ENCODE assay signal across 9 cellular contexts in genomic region chr3:187063286-187064081, GRCh38.
DNase-seq lines count a peak whose midpoint lies in the region; ATAC-seq and TF ChIP-seq lines count a peak whose summit lies in the region.
"Had no signal": no experiment of that assay in that cellular context is flagged by ENCODE, and none has a peak within 500 bp of the region (broad histone marks: within the 10 kb centered on the region; RNA-seq: fewer than 3 reads in every experiment).

No MANE protein-coding gene starts in this region.

- H3K4me3 Mint-ChIP-seq in activated naive CD4-positive, alpha-beta T cell treated with anti-CD3 and anti-CD28 coated beads, Interleukin-2, amount 50 U/mL, for 24 hours = peak overlapping the region; percentile 42
- no peak overlapping the region for H3K4me3 Mint-ChIP-seq in activated CD8-positive, alpha-beta T cell treated with anti-CD3 and anti-CD28 coated beads, Interleukin-2, amount 10 ng/mL, durations not matched to agents 7 days and 5 days

- CTCF ChIA-PET in activated CD8-positive, alpha-beta T cell treated with anti-CD3 and anti-CD28 coated beads, Interleukin-2, amount 10 ng/mL, durations not matched to agents 7 days and 5 days (lab: Charles Lee) = interaction anchor here (0.6 to 1.4 kb wide), 3 partner anchors 132 to 219 kb away, joined by 3 to 7 read pairs (median 4); no protein-coding TSS in a partner anchor

- peak overlapping the region; percentile 90 for H3K27ac Mint-ChIP-seq in activated naive CD4-positive, alpha-beta T cell treated with anti-CD3 and anti-CD28 coated beads, Interleukin-2, amount 50 U/mL, for 24 hours
- peak overlapping the region; percentile 39 for H3K27ac Mint-ChIP-seq in activated CD8-positive, alpha-beta T cell treated with anti-CD3 and anti-CD28 coated beads, Interleukin-2, amount 10 ng/mL, durations not matched to agents 7 days and 5 days

- H3K36me3 ChIP-seq in upper lobe of left lung = peaks cover 0 to 1% (median 0%) of the 10 kb centered on the region in 4 donors
- peaks cover 7% of the 10 kb centered on the region for H3K36me3 ChIP-seq in H7 (replicated peaks; ENCODE audit: control insufficient read depth, insufficient read depth, low read length)

- no peak for TF ChIP-seq POLR2A in upper lobe of left lung (IDR thresholded peaks at IDR 0.05)

- POLR2A ChIA-PET in activated CD8-positive, alpha-beta T cell treated with anti-CD3 and anti-CD28 coated beads, Interleukin-2, amount 10 ng/mL, durations not matched to agents 7 days and 5 days (lab: Charles Lee) = no interaction called here

- H3K27me3 Mint-ChIP-seq in activated naive CD4-positive, alpha-beta T cell treated with anti-CD3 and anti-CD28 coated beads, Interleukin-2, amount 50 U/mL, for 24 hours = no peaks in the 10 kb centered on the region
- H3K27me3 Mint-ChIP-seq in activated CD8-positive, alpha-beta T cell treated with anti-CD3 and anti-CD28 coated beads, Interleukin-2, amount 10 ng/mL, durations not matched to agents 7 days and 5 days (ENCODE audit: low read depth) = no peaks in the 10 kb centered on the region

- peak overlapping the region; percentile 54 to 77 (median 72) for H3K27ac ChIP-seq in upper lobe of left lung

- peaks cover 6 to 30% (median 18%) of the 10 kb centered on the region in 4 donors for H3K4me1 ChIP-seq in upper lobe of left lung

- DNase-seq in activated naive CD4-positive, alpha-beta T cell (lab: John Stamatoyannopoulos, UW) = no peak
- DNase-seq in activated CD8-positive, alpha-beta T cell treated with anti-CD3 and anti-CD28 coated beads, Interleukin-2, amount 10 ng/mL, durations not matched to agents 7 days and 5 days = no peak
- DNase-seq in left lobe of liver (ENCODE audit: low spot score) = no peak
- peak in 1 of 2 donors; percentile 67 for DNase-seq in upper lobe of left lung
- no peak for DNase-seq in H7
- DNase-seq in GM13976 (ENCODE audit: low spot score) = no peak
- DNase-seq in AML-193 (lab: John Stamatoyannopoulos, UW) = no peak

- peak in 1 of 4 donors; percentile 60 for TF ChIP-seq EP300 in upper lobe of left lung (IDR thresholded peaks at IDR 0.05)

- ATAC-seq in activated CD8-positive, alpha-beta T cell treated with anti-CD3 and anti-CD28 coated beads, Interleukin-2, amount 10 ng/mL, durations not matched to agents 7 days and 5 days = peak; percentile 34
- peak; percentile 15 for ATAC-seq in left lobe of liver
- ATAC-seq in upper lobe of left lung (ENCODE audit: low FRiP score in 2 of 2) = peak; percentile 63 to 91
- ATAC-seq: K562 had no signal

- H3K4me1 Mint-ChIP-seq in activated naive CD4-positive, alpha-beta T cell treated with anti-CD3 and anti-CD28 coated beads, Interleukin-2, amount 50 U/mL, for 24 hours = peaks cover 83% of the 10 kb centered on the region
- H3K4me1 Mint-ChIP-seq in activated CD8-positive, alpha-beta T cell treated with anti-CD3 and anti-CD28 coated beads, Interleukin-2, amount 10 ng/mL, durations not matched to agents 7 days and 5 days (ENCODE audit: low read depth) = peaks cover 53% of the 10 kb centered on the region

- H3K36me3 Mint-ChIP-seq in activated naive CD4-positive, alpha-beta T cell treated with anti-CD3 and anti-CD28 coated beads, Interleukin-2, amount 50 U/mL, for 24 hours = peaks cover 30% of the 10 kb centered on the region
- H3K36me3 Mint-ChIP-seq in activated CD8-positive, alpha-beta T cell treated with anti-CD3 and anti-CD28 coated beads, Interleukin-2, amount 10 ng/mL, durations not matched to agents 7 days and 5 days (ENCODE audit: low read depth) = peaks cover 81% of the 10 kb centered on the region

- 63 to 74% methylated on average over 6 of the region's 6 CpGs for WGBS in upper lobe of left lung, 2 donors

- H3K27me3 ChIP-seq in upper lobe of left lung (no peaks in the 10 kb centered on the region), H7 (ENCODE audit: control insufficient read depth, insufficient read depth, low read length) (no peaks in the 10 kb centered on the region)

- H3K4me3 ChIP-seq in upper lobe of left lung (no peak overlapping the region), H7 (ENCODE audit: insufficient read depth, low read depth, low read length) (no peak overlapping the region)
- H3K4me3 ChIP-seq: K562 had no signal

- TF ChIP-seq CTCF in upper lobe of left lung (IDR thresholded peaks at IDR 0.05) = no peak
- TF ChIP-seq CTCF in GM13976 (IDR thresholded peaks at IDR 0.05; ENCODE audit: borderline replicate concordance, control extremely low read depth, extremely low read depth, insufficient read depth, missing control alignments) = no peak

- no peaks in the 10 kb centered on the region for H3K9me3 ChIP-seq in upper lobe of left lung

- in situ Hi-C loops in GM13976 (cut with MboI; ENCODE audit: low sequenced_read_pairs, unreplicated experiment) = no loop called here

- H3K9me3 Mint-ChIP-seq in activated naive CD4-positive, alpha-beta T cell treated with anti-CD3 and anti-CD28 coated beads, Interleukin-2, amount 50 U/mL, for 24 hours = no peaks in the 10 kb centered on the region
- no peaks in the 10 kb centered on the region for H3K9me3 Mint-ChIP-seq in activated CD8-positive, alpha-beta T cell treated with anti-CD3 and anti-CD28 coated beads, Interleukin-2, amount 10 ng/mL, durations not matched to agents 7 days and 5 days (ENCODE audit: insufficient read depth)

Comparison
In these comparisons a context has a peak if more than half of its experiments do, and no peak if none do; other contexts are left out.
1. ATAC-seq: peak in every context shown above with its lines; median percentile 77 in upper lobe of left lung; 34 in activated CD8-positive, alpha-beta T cell treated with anti-CD3 and anti-CD28 coated beads, Interleukin-2, amount 10 ng/mL, durations not matched to agents 7 days and 5 days; 15 in left lobe of liver.